In genomic region chr10:33134011-33134751, GRCh38 we compare ENCODE assay signal across 8 cellular contexts.
DNase-seq lines count a peak whose midpoint lies in the region; ATAC-seq and TF ChIP-seq lines count a peak whose summit lies in the region.

No MANE protein-coding gene starts in this region.

- H3K23ac ChIP-seq in trophoblast cell (ENCODE audit: low read length) = no peak overlapping the region

- H3K4me2 ChIP-seq in trophoblast cell (ENCODE audit: low read length) = no peak overlapping the region

- no peak overlapping the region for H3K9ac ChIP-seq in trophoblast cell (ENCODE audit: low read length)

- H3K36me3 Mint-ChIP-seq in endothelial cell (ENCODE audit: low read depth, unreplicated experiment) = no peaks in the 10 kb centered on the region

- TF ChIP-seq CTCF in choroid plexus epithelial cell (conservative IDR thresholded peaks at IDR 0.05; ENCODE audit: low read depth, low read length) (no peak), endothelial cell (IDR thresholded peaks at IDR 0.05; ENCODE audit: unreplicated experiment) (no peak)

- H3K27ac ChIP-seq in trophoblast cell (ENCODE audit: low read depth, low read length) = no peak overlapping the region

- H2AK5ac ChIP-seq in trophoblast cell (ENCODE audit: low read length) = no peak overlapping the region

- ATAC-seq in GM18520 (IDR thresholded peaks at IDR 0.05; ENCODE audit: unreplicated experiment) (peak; percentile 88), HG03159 (IDR thresholded peaks at IDR 0.05; ENCODE audit: unreplicated experiment) (peak; percentile 43), GM19324 (IDR thresholded peaks at IDR 0.05; ENCODE audit: low FRiP score, unreplicated experiment) (no peak), GM21515 (IDR thresholded peaks at IDR 0.05; ENCODE audit: unreplicated experiment) (no peak)

- no peaks in the 10 kb centered on the region for H3K27me3 ChIP-seq in trophoblast cell (ENCODE audit: insufficient read depth, low read length)

- no peaks in the 10 kb centered on the region for H3K9me3 Mint-ChIP-seq in endothelial cell (ENCODE audit: unreplicated experiment)

- no peak overlapping the region for H3K18ac ChIP-seq in trophoblast cell (ENCODE audit: low read length)

- peaks cover 2% of the 10 kb centered on the region for H3K27me3 Mint-ChIP-seq in endothelial cell (ENCODE audit: unreplicated experiment)

- H3K4me3 ChIP-seq in choroid plexus epithelial cell (ENCODE audit: low read depth, low read length) (no peak overlapping the region), trophoblast cell (ENCODE audit: low read depth, low read length) (no peak overlapping the region)

- H2BK12ac ChIP-seq in trophoblast cell (ENCODE audit: low read length) = no peak overlapping the region

- no peak overlapping the region for H4K8ac ChIP-seq in trophoblast cell (ENCODE audit: low read depth, low read length)

- H3K36me3 ChIP-seq in trophoblast cell (ENCODE audit: control insufficient read depth in 1 of 2, insufficient read depth in 2 of 2, low read length in 2 of 2) = no peaks in the 10 kb centered on the region

- H3K79me1 ChIP-seq in trophoblast cell (ENCODE audit: low read length) = no peaks in the 10 kb centered on the region

- H2AFZ ChIP-seq in trophoblast cell (ENCODE audit: insufficient read depth, low read length, poor library complexity) = no peak overlapping the region

- H3K4me3 Mint-ChIP-seq in endothelial cell (ENCODE audit: unreplicated experiment) = no peak overlapping the region

- no CpG with 5 or more reads among the region's 11 CpGs for WGBS in trophoblast cell (ENCODE audit: extremely low coverage, insufficient coverage, insufficient read length)

- no peak overlapping the region for H2BK5ac ChIP-seq in trophoblast cell (ENCODE audit: low read depth, low read length, poor library complexity)

- H3K4ac ChIP-seq in trophoblast cell (ENCODE audit: low read depth, low read length) = no peak overlapping the region

- no peaks in the 10 kb centered on the region for H3K79me2 ChIP-seq in trophoblast cell (ENCODE audit: control insufficient read depth, insufficient read depth, low read length, poor library complexity)

- peaks cover 0 to 2% of the 10 kb centered on the region in 2 experiments for H3K4me1 ChIP-seq in trophoblast cell (ENCODE audit: control insufficient read depth in 1 of 2, insufficient read depth in 2 of 2, low read length in 2 of 2)

- H3K27ac Mint-ChIP-seq in endothelial cell (ENCODE audit: unreplicated experiment) = no peak overlapping the region

- H3K14ac ChIP-seq in trophoblast cell (ENCODE audit: low read length) = no peak overlapping the region

- no peak overlapping the region for H4K12ac ChIP-seq in trophoblast cell (ENCODE audit: low read depth, low read length)

- H3K4me1 Mint-ChIP-seq in endothelial cell (ENCODE audit: unreplicated experiment) = no peaks in the 10 kb centered on the region

- H4K91ac ChIP-seq in trophoblast cell (ENCODE audit: low read depth, low read length) = no peak overlapping the region

- DNase-seq in activated CD4-positive, CD25-positive, alpha-beta regulatory T cell treated with anti-CD3 and anti-CD28 coated beads, Interleukin-2, amount 50 U/mL, for 72 hours = peak; percentile 65
- peak; percentile 89 for DNase-seq in choroid plexus epithelial cell (ENCODE audit: low read depth)
- DNase-seq in trophoblast cell = peak; percentile 66 to 71
- DNase-seq in endothelial cell (ENCODE audit: low spot score) = no peak

- no peak overlapping the region for H2BK120ac ChIP-seq in trophoblast cell (ENCODE audit: insufficient read depth, low read length, poor library complexity)

- no peaks in the 10 kb centered on the region for H3K9me3 ChIP-seq in trophoblast cell (ENCODE audit: insufficient read depth, low read depth, low read length)

Comparison
In these comparisons a context has a peak if more than half of its experiments do, and no peak if none do; other contexts are left out.
1. ATAC-seq: peak in GM18520 (single experiment) and HG03159 (single experiment); none in GM19324 (single experiment) and GM21515 (single experiment).